ENCODE assay signal across 8 cellular contexts in the genomic region with DNA sequence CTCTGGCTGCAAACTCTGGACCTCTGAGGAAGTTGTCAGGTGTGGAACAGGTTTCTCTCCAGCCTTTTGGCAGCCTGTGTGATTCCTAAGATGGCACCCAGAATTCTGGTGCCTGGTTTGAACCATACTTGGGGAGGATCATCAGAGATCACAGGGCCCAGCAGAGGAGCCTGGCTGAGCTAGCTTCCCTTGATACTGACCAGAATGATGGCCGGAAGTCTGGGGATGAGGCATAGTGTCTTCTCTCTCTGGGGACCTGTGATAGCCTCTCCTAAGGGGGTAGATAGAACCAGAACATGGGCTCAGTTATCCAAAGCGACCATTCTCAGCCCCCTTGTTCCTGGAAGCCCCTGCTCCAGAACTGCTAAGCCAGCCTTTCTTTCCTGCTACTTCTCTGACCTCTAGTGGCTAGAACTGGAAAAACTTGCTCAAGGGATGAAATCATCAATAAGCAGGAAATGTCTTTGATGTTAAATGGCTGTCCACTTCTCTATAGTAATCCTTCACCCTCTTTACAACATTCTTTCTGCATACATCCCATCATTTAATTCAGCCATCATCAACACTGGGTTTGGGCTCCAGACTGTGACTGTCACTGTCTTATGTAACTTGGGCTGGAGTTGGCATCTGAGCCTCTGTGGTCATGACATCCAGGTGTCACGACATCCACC. TPM values are rescaled to one million over a fixed set of nuclear protein-coding genes. Genes with fewer than 3 reads are reported as not detected.
DNase-seq lines count a peak whose midpoint lies in the region; ATAC-seq and TF ChIP-seq lines count a peak whose summit lies in the region.

No MANE protein-coding gene starts in this region.

- no peak overlapping the region for H2AFZ ChIP-seq in IMR-90 (replicated peaks; ENCODE audit: low read length, poor library complexity)
- no peak overlapping the region for H2AFZ ChIP-seq in OCI-LY1 (ENCODE audit: low read length)

- peak; percentile 76 for TF ChIP-seq CTCF in IMR-90 (conservative IDR thresholded peaks at IDR 0.05; ENCODE audit: low read depth, low read length)
- TF ChIP-seq CTCF in OCI-LY1 (IDR thresholded peaks at IDR 0.05; ENCODE audit: low read length), result peak; percentile 83
- peak; percentile 43 for TF ChIP-seq CTCF in coronary artery (IDR thresholded peaks at IDR 0.05)

- H3K4me2 ChIP-seq in IMR-90 (ENCODE audit: low read depth, low read length) (no peak overlapping the region), OCI-LY1 (ENCODE audit: low read length) (no peak overlapping the region)

- no peak overlapping the region for H3K23ac ChIP-seq in IMR-90 (ENCODE audit: low read depth, low read length)

- H3K9me1 ChIP-seq in IMR-90 (ENCODE audit: insufficient read depth, low read length), result peaks cover 34% of the 10 kb centered on the region

- H2BK5ac ChIP-seq in IMR-90 (ENCODE audit: low read depth, low read length, poor library complexity, severe bottlenecking), result peak overlapping the region; percentile 18

- 0 out of 2 replicates have a peak overlapping the region, but pooled peaks have one; percentile 6 for H2BK20ac ChIP-seq in IMR-90 (ENCODE audit: low read depth, low read length)

- peak overlapping the region; percentile 1; the same call in 1 of the 2 replicates for H3K14ac ChIP-seq in IMR-90 (replicated peaks; ENCODE audit: low read depth, low read length)

- TF ChIP-seq POLR2A in IMR-90 (IDR thresholded peaks at IDR 0.05; ENCODE audit: low read depth, low read length), result no peak

- H3K9me2 ChIP-seq in OCI-LY1 (ENCODE audit: low read depth, low read length), result no peaks in the 10 kb centered on the region

- peaks cover 26 to 93% of the 10 kb centered on the region in 2 experiments for H3K79me1 ChIP-seq in IMR-90 (ENCODE audit: low read depth in 1 of 2, low read length in 2 of 2)

- H4K91ac ChIP-seq in IMR-90 (ENCODE audit: insufficient read depth, low read depth, low read length), result no peak overlapping the region

- peaks cover 97% of the 10 kb centered on the region for H4K20me1 ChIP-seq in IMR-90 (ENCODE audit: insufficient read depth, low read length)
- H4K20me1 ChIP-seq in OCI-LY1 (ENCODE audit: insufficient read depth, low read length), result no peaks in the 10 kb centered on the region

- H4K5ac ChIP-seq in IMR-90 (ENCODE audit: low read depth, low read length), result no peak overlapping the region

- no TSS peak for BruUV-seq in IMR-90 (replicated peaks; lab: Mats Ljungman, UMichigan)

- dilution Hi-C loops in IMR-90 (cut with HindIII; ENCODE audit: low sequenced_read_pairs, unreplicated experiment), result loop anchor here (25.0 kb wide), 1 partner anchor 91 kb away; no protein-coding TSS in a partner anchor

- in situ Hi-C loops in IMR-90 (cut with MboI; ENCODE audit: low sequenced_read_pairs), result loop anchor here (5.0 to 25.0 kb wide), 2 partner anchors 251 to 566 kb away; no protein-coding TSS in a partner anchor

- CTCF ChIA-PET in IMR-90 (lab: Yijun Ruan, JAX), result interaction anchor here (0.6 to 1.5 kb wide), 5 partner anchors 10 to 335 kb away, joined by 3 to 4 read pairs (median 3); no protein-coding TSS in a partner anchor

- peak overlapping the region; percentile 33; the same call in 1 of the 2 replicates for H2BK120ac ChIP-seq in IMR-90 (ENCODE audit: low read depth, low read length)

- H3K4me3 ChIP-seq in IMR-90 (ENCODE audit: insufficient read depth, low read depth, low read length) (no peak overlapping the region), OCI-LY1 (ENCODE audit: low read depth, low read length, poor library complexity, severe bottlenecking) (no peak overlapping the region), coronary artery (no peak overlapping the region)

- peak; percentile 48 for ATAC-seq in IMR-90 (ENCODE audit: low read depth)

- peak; percentile 84 for TF ChIP-seq RAD21 in IMR-90 (IDR thresholded peaks at IDR 0.05; ENCODE audit: low read length)

- H3K4ac ChIP-seq in IMR-90 (ENCODE audit: low read depth, low read length), result peak overlapping the region; percentile 42

- H3K18ac ChIP-seq in IMR-90 (ENCODE audit: low read depth, low read length), result no peak overlapping the region; the same call in 1 of the 2 replicates

- peak overlapping the region; percentile 59; the same call in 1 of the 2 replicates for H2AK5ac ChIP-seq in IMR-90 (ENCODE audit: low read depth, low read length)

- H2AK9ac ChIP-seq in IMR-90 (replicated peaks; ENCODE audit: low read depth, low read length, poor library complexity), result no peak overlapping the region

- H4K8ac ChIP-seq in IMR-90 (ENCODE audit: low read depth in 2 of 2, low read length in 2 of 2), result peak overlapping the region in 1 of 2 experiments; percentile 20; a peak in 2 of 4 replicates

- no peaks in the 10 kb centered on the region for H3F3A ChIP-seq in OCI-LY1 (ENCODE audit: insufficient read depth, low read length)

- H3K9me3 ChIP-seq in IMR-90 (ENCODE audit: control insufficient read depth, insufficient read depth, low read length), result no peaks in the 10 kb centered on the region
- no peaks in the 10 kb centered on the region for H3K9me3 ChIP-seq in OCI-LY1 (ENCODE audit: low read length)

- intact Hi-C loops in IMR-90 (cut with micrococcal nuclease), result loop anchor here (1.0 to 5.0 kb wide), 5 partner anchors 186 to 578 kb away; no protein-coding TSS in a partner anchor

- H3K36me3 ChIP-seq in IMR-90 (ENCODE audit: control insufficient read depth, insufficient read depth, low read length) (peaks cover 37% of the 10 kb centered on the region), OCI-LY1 (ENCODE audit: insufficient read depth, low read length) (peaks cover 48% of the 10 kb centered on the region)

- H3K27ac ChIP-seq in IMR-90 (ENCODE audit: insufficient read depth, low read length) (peak overlapping the region; percentile 24; the same call in 1 of the 2 replicates), OCI-LY1 (ENCODE audit: low read depth, low read length, poor library complexity, severe bottlenecking) (peak overlapping the region; percentile 3), coronary artery (peak overlapping the region in 1 of 2 donors; percentile 33)

- H3K56ac ChIP-seq in IMR-90 (ENCODE audit: extremely low read depth, insufficient read depth, low read length), result no peak overlapping the region

- POLR2A ChIA-PET in IMR-90 (lab: Charles Lee; ENCODE audit: unreplicated experiment), result no interaction called here

- H3K9ac ChIP-seq in IMR-90 (ENCODE audit: low read depth, low read length), result no peak overlapping the region
- no peak overlapping the region; the same call in 1 of the 2 replicates for H3K9ac ChIP-seq in OCI-LY1 (ENCODE audit: low read length)

- H3K79me2 ChIP-seq in OCI-LY1 (ENCODE audit: insufficient read depth, low read length), result peaks cover 72% of the 10 kb centered on the region

- WGBS in IMR-90 (ENCODE audit: extremely low coverage in 2 of 2, insufficient read length in 1 of 2), 2 experiments, result no CpG with 5 or more reads among the region's 3 CpGs

- H3K4me1 ChIP-seq in IMR-90 (ENCODE audit: control insufficient read depth, insufficient read depth, low read length) (peaks cover 28% of the 10 kb centered on the region), OCI-LY1 (ENCODE audit: insufficient read depth, low read length, severe bottlenecking) (peaks cover 93% of the 10 kb centered on the region)

- H3K27me3 ChIP-seq in IMR-90 (ENCODE audit: control insufficient read depth, insufficient read depth, low read length) (no peaks in the 10 kb centered on the region), OCI-LY1 (ENCODE audit: insufficient read depth, low read length) (no peaks in the 10 kb centered on the region)

- H2BK15ac ChIP-seq in IMR-90 (ENCODE audit: low read depth, low read length), result peak overlapping the region; percentile 30; the same call in 1 of the 3 replicates

- DNase-seq in NCI-H82 (lab: John Stamatoyannopoulos, UW) (peak; percentile 70), NCI-H82 treated with DMSO at 0.1 percent for 48 hours (lab: John Stamatoyannopoulos, UW; ENCODE audit: unreplicated experiment) (no peak), IMR-90 (peak; percentile 72), coronary artery (ENCODE audit: low spot score) (no peak), midbrain (lab: John Stamatoyannopoulos, UW) (peak; percentile 62), cortex of kidney (lab: John Stamatoyannopoulos, UW) (no peak)
- DNase-seq in effector CD8-positive, alpha-beta T cell (lab: John Stamatoyannopoulos, UW), result no peak

TF ChIP-seq in IMR-90, 13 proteins besides CTCF, POLR2A, EP300 and RAD21:
- TF ChIP-seq, protein P1, sequence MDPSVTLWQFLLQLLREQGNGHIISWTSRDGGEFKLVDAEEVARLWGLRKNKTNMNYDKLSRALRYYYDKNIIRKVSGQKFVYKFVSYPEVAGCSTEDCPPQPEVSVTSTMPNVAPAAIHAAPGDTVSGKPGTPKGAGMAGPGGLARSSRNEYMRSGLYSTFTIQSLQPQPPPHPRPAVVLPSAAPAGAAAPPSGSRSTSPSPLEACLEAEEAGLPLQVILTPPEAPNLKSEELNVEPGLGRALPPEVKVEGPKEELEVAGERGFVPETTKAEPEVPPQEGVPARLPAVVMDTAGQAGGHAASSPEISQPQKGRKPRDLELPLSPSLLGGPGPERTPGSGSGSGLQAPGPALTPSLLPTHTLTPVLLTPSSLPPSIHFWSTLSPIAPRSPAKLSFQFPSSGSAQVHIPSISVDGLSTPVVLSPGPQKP (IDR thresholded peaks at IDR 0.05; ENCODE audit: borderline replicate concordance, low read depth, low read length), result no peak
- TF ChIP-seq SMC3 (IDR thresholded peaks at IDR 0.05; ENCODE audit: low read depth, low read length), result peak; percentile 64
- TF ChIP-seq MAFK (IDR thresholded peaks at IDR 0.05; ENCODE audit: low read depth, low read length), result 0 out of 2 replicates have a peak, but pooled peaks have one; percentile 5
- TF ChIP-seq BHLHE40 (IDR thresholded peaks at IDR 0.05; ENCODE audit: low read depth, low read length), result no peak

RNA-seq across cellular contexts. Expression of a gene that starts 55.1 kb away (rescaled TPM):
- not detected in 2 replicates for total RNA-seq in IMR-90 (2012; rRNA removed)
- polyA plus RNA-seq in IMR-90 (2012; rRNA removed), result not detected in 2 replicates
- not detected in 2 replicates for polyA plus RNA-seq in IMR-90 (2012; cell fraction: cytosol; rRNA removed)
- polyA plus RNA-seq in IMR-90 (2012; cell fraction: nucleus; rRNA removed; ENCODE audit: low replicate concordance), result not detected in 2 replicates

Comparison
In these comparisons a context has a peak if more than half of its experiments do, and no peak if none do; other contexts are left out.
1. DNase-seq: peak in NCI-H82 (single experiment), IMR-90 (single experiment) and midbrain (single experiment); none in NCI-H82 treated with DMSO at 0.1 percent for 48 hours (single experiment), coronary artery (single experiment), effector CD8-positive, alpha-beta T cell (single experiment) and cortex of kidney (single experiment).
2. Peak in every context shown above with its lines, with median percentiles within 50 percentile points of each other: CTCF ChIP-seq.